Comparison of ENCODE assay signal across 26 cellular contexts in genomic region chr17:72199256-72199655, GRCh38.
"Had no signal": no experiment of that assay in that cellular context is flagged by ENCODE, and none has a peak within 500 bp of the region (broad histone marks: within the 10 kb centered on the region; RNA-seq: fewer than 3 reads in every experiment).

No MANE protein-coding gene starts in this region.

- H3K9me3 ChIP-seq: neutrophil, testis, thyroid gland, upper lobe of left lung, vagina had no signal

- H3K36me3 ChIP-seq: left ventricle myocardium inferior, neural progenitor cell, neutrophil, stomach, thyroid gland, transverse colon, upper lobe of left lung, vagina had no signal

- DNase-seq: islet precursor cell; left colon; left ventricle myocardium inferior; naive thymus-derived CD8-positive, alpha-beta T cell; nephron progenitor cell; occipital lobe; retina; right cardiac atrium; stimulated activated CD4-positive, alpha-beta T cell treated with anti-CD3 and anti-CD28 coated beads, Interleukin-12 subunit alpha, Interleukin-12 subunit beta, amount 100 ng/mL, for 4 hours; stimulated activated CD4-positive, alpha-beta T cell treated with anti-CD3 and anti-CD28 coated beads, Interleukin-15, amount 100 ng/mL, for 24 hours; stimulated activated CD4-positive, alpha-beta T cell treated with anti-CD3 and anti-CD28 coated beads, Interleukin-2, amount 100 ng/mL, for 24 hours; stimulated activated CD4-positive, alpha-beta T cell treated with anti-CD3 and anti-CD28 coated beads, Interleukin-4, amount 100 ng/mL, for 1 hour; stimulated activated naive B cell treated with anti-CD40 and anti-IgM and Interleukin-4, amounts not matched to agents 10 μg/mL and 1 μg/mL and 100 μg/mL, for 72 hours; stimulated activated naive CD8-positive, alpha-beta T cell treated with anti-CD3 and anti-CD28 coated beads, Interleukin-15, Interleukin-2, amounts not matched to agents 100 U/mL and 50 U/mL, for 24 hours; stomach; testis; thyroid gland; transverse colon had no signal

- ATAC-seq: left colon; naive thymus-derived CD8-positive, alpha-beta T cell; right cardiac atrium; sciatic nerve; stimulated activated naive B cell treated with anti-CD40 and anti-IgM and Interleukin-4, amounts not matched to agents 10 μg/mL and 1 μg/mL and 100 μg/mL, for 72 hours; stimulated activated naive CD8-positive, alpha-beta T cell treated with anti-CD3 and anti-CD28 coated beads, Interleukin-15, Interleukin-2, amounts not matched to agents 100 U/mL and 50 U/mL, for 24 hours had no signal

- H3K27ac ChIP-seq: hepatocyte, left ventricle myocardium inferior, neural progenitor cell, neutrophil, skin epidermis, stomach, testis, thyroid gland, transverse colon, upper lobe of left lung, vagina had no signal

- H3K4me1 ChIP-seq: left ventricle myocardium inferior, stomach, testis, thyroid gland, transverse colon, upper lobe of left lung, vagina had no signal

- H3K27me3 ChIP-seq: hepatocyte, neural progenitor cell, testis, thyroid gland, transverse colon, upper lobe of left lung, vagina had no signal

- H3K4me3 ChIP-seq: hepatocyte, left ventricle myocardium inferior, lung, neural progenitor cell, skin epidermis, stomach, testis, thyroid gland, transverse colon, upper lobe of left lung, vagina had no signal
